9 cellular contexts compared by ENCODE assay signal in genomic region chr5:134917070-134917831, GRCh38. TPM values are rescaled to one million over a fixed set of nuclear protein-coding genes. Genes with fewer than 3 reads are reported as not detected.
DNase-seq lines count a peak whose midpoint lies in the region; ATAC-seq and TF ChIP-seq lines count a peak whose summit lies in the region.
"Had no signal": no experiment of that assay in that cellular context is flagged by ENCODE, and none has a peak within 500 bp of the region (broad histone marks: within the 10 kb centered on the region; RNA-seq: fewer than 3 reads in every experiment).

No MANE protein-coding gene starts in this region.

- H4K8ac ChIP-seq in mesenchymal stem cell (ENCODE audit: low read length), result no peak overlapping the region

- H3K4me3 ChIP-seq in Karpas-422 (ENCODE audit: low read length) (no peak overlapping the region), choroid plexus epithelial cell (ENCODE audit: low read depth, low read length) (no peak overlapping the region), osteoblast (ENCODE audit: insufficient read depth, low read length) (no peak overlapping the region), mesenchymal stem cell (ENCODE audit: insufficient read depth in 1 of 2, low read depth in 1 of 2, low read length in 2 of 2) (no peak overlapping the region)

- H3K4me2 ChIP-seq in Karpas-422 (ENCODE audit: low read depth, low read length, poor library complexity, severe bottlenecking) (no peak overlapping the region), osteoblast (ENCODE audit: insufficient read depth, low read length) (no peak overlapping the region), mesenchymal stem cell (ENCODE audit: low read length, poor library complexity, severe bottlenecking) (no peak overlapping the region)

- no peaks in the 10 kb centered on the region for H3K9me3 ChIP-seq in Karpas-422 (ENCODE audit: low read length)
- no peaks in the 10 kb centered on the region for H3K9me3 ChIP-seq in osteoblast (ENCODE audit: low read depth, low read length)
- no peaks in the 10 kb centered on the region for H3K9me3 ChIP-seq in mesenchymal stem cell (ENCODE audit: control insufficient read depth, low read length)

- no peak for ATAC-seq in GM18498 (IDR thresholded peaks at IDR 0.05; ENCODE audit: unreplicated experiment)
- ATAC-seq: right cardiac atrium had no signal

- H3K4me1 ChIP-seq in Karpas-422 (ENCODE audit: low read length) (peaks cover 4% of the 10 kb centered on the region; the same call in 1 of the 2 replicates), osteoblast (ENCODE audit: insufficient read depth, low read length) (peaks cover 4% of the 10 kb centered on the region), mesenchymal stem cell (ENCODE audit: control insufficient read depth, insufficient read depth, low read depth, low read length) (no peaks in the 10 kb centered on the region)

- H3K27me3 ChIP-seq in Karpas-422 (ENCODE audit: low read length), result no peaks in the 10 kb centered on the region
- H3K27me3 ChIP-seq in osteoblast (ENCODE audit: insufficient read depth, low read length), result no peaks in the 10 kb centered on the region
- H3K27me3 ChIP-seq in mesenchymal stem cell (ENCODE audit: control insufficient read depth in 1 of 2, insufficient read depth in 1 of 2, low read length in 2 of 2), result no peaks in the 10 kb centered on the region

- TF ChIP-seq CTCF in GM10266 (IDR thresholded peaks at IDR 0.05; ENCODE audit: control insufficient read depth, insufficient read depth, low read depth, missing control alignments) (peak; percentile 20), choroid plexus epithelial cell (conservative IDR thresholded peaks at IDR 0.05; ENCODE audit: low read depth, low read length) (peak; percentile 43), osteoblast (IDR thresholded peaks at IDR 0.05; ENCODE audit: extremely low read depth, low read depth, low read length) (peak; percentile 17)

- no peak overlapping the region for H2BK5ac ChIP-seq in mesenchymal stem cell (ENCODE audit: low read depth, low read length, poor library complexity, severe bottlenecking)

- no peak overlapping the region for H2AFZ ChIP-seq in Karpas-422 (ENCODE audit: low read length)
- no peak overlapping the region for H2AFZ ChIP-seq in osteoblast (ENCODE audit: low read length)
- no peak overlapping the region for H2AFZ ChIP-seq in mesenchymal stem cell (ENCODE audit: low read depth, low read length)

- no peaks in the 10 kb centered on the region for H4K20me1 ChIP-seq in Karpas-422 (ENCODE audit: insufficient read depth, low read depth, low read length)
- H4K20me1 ChIP-seq in osteoblast (ENCODE audit: insufficient read depth, low read length), result no peaks in the 10 kb centered on the region

- H3K4ac ChIP-seq in mesenchymal stem cell (ENCODE audit: low read depth in 1 of 2, low read length in 2 of 2), result no peak overlapping the region

- no peak overlapping the region for H2BK120ac ChIP-seq in mesenchymal stem cell (ENCODE audit: low read depth, low read length)

- 93% methylated on average over 10 of the region's 10 CpGs for WGBS in mesenchymal stem cell

- no peak overlapping the region for H3K9ac ChIP-seq in Karpas-422 (ENCODE audit: low read length)
- H3K9ac ChIP-seq in mesenchymal stem cell (ENCODE audit: low read length), result no peak overlapping the region

- no peak overlapping the region for H2BK15ac ChIP-seq in mesenchymal stem cell (ENCODE audit: low read depth, poor library complexity, severe bottlenecking)

- H3K79me2 ChIP-seq in Karpas-422 (ENCODE audit: low read length) (peaks cover 43% of the 10 kb centered on the region), osteoblast (ENCODE audit: insufficient read depth, low read length) (peaks cover 5% of the 10 kb centered on the region)

- H3K79me1 ChIP-seq in mesenchymal stem cell (replicated peaks; ENCODE audit: low read length, poor library complexity, severe bottlenecking), result peaks cover 36% of the 10 kb centered on the region

- no peaks in the 10 kb centered on the region for H3K9me2 ChIP-seq in Karpas-422 (replicated peaks; ENCODE audit: insufficient read depth, low read length)

- no peak overlapping the region for H3K27ac ChIP-seq in Karpas-422 (ENCODE audit: low read length)
- no peak overlapping the region for H3K27ac ChIP-seq in osteoblast (ENCODE audit: low read depth, low read length)
- H3K27ac ChIP-seq in mesenchymal stem cell (ENCODE audit: low read length, poor library complexity, severe bottlenecking), result no peak overlapping the region

- no peak overlapping the region for H3K23ac ChIP-seq in mesenchymal stem cell (ENCODE audit: low read length in 2 of 2)

- H2AK5ac ChIP-seq in mesenchymal stem cell (ENCODE audit: low read length, severe bottlenecking), result no peak overlapping the region

- peaks cover 25% of the 10 kb centered on the region; the same call in 1 of the 2 replicates for H3K36me3 ChIP-seq in Karpas-422 (ENCODE audit: insufficient read depth, low read length)
- H3K36me3 ChIP-seq in osteoblast (ENCODE audit: insufficient read depth, low read length), result no peaks in the 10 kb centered on the region
- H3K36me3 ChIP-seq in mesenchymal stem cell (ENCODE audit: control insufficient read depth in 1 of 2, insufficient read depth in 2 of 2, low read depth in 1 of 2, low read length in 2 of 2), result peaks cover 29 to 51% of the 10 kb centered on the region in 2 experiments

- H3K14ac ChIP-seq in mesenchymal stem cell (ENCODE audit: low read length in 2 of 2), result no peak overlapping the region

- no peak overlapping the region for H4K91ac ChIP-seq in mesenchymal stem cell (ENCODE audit: low read length)

- DNase-seq in GM10266 (ENCODE audit: extremely low spot score), result no peak
- DNase-seq in Karpas-422, result peak; percentile 58
- DNase-seq in choroid plexus epithelial cell (ENCODE audit: low read depth), result no peak
- peak; percentile 35 for DNase-seq in osteoblast (ENCODE audit: insufficient read length, low spot score, missing footprints)
- DNase-seq in NCI-H1694 treated with DMSO at 0.1 percent for 48 hours (lab: John Stamatoyannopoulos, UW), result no peak
- DNase-seq in mesenchymal stem cell, result no peak
- DNase-seq: NCI-H2171 treated with DMSO at 0.1 percent for 48 hours, right cardiac atrium had no signal

- no peak overlapping the region for H2BK12ac ChIP-seq in mesenchymal stem cell (ENCODE audit: low read length in 2 of 2)

- H3K18ac ChIP-seq in mesenchymal stem cell (ENCODE audit: low read depth in 1 of 2, low read length in 2 of 2), result no peak overlapping the region

RNA-seq across cellular contexts. Expression of gene PCBD2, which starts 12.3 kb away (rescaled TPM):
- 10.4 and 14.4 TPM in 2 replicates for total RNA-seq in Karpas-422 (2014; rRNA removed; shearing (Covaris generic); ENCODE audit: low replicate concordance)
- total RNA-seq in osteoblast, result 4.7 and 6.5 TPM in 2 replicates
- 4.8 TPM for polyA plus RNA-seq in mesenchymal stem cell (2013, experiment 1 of 2)
- polyA plus RNA-seq in mesenchymal stem cell (2013, experiment 2 of 2), result 4.6 TPM

RNA-seq across cellular contexts. Expression of gene TXNDC15, which starts 43.1 kb away (rescaled TPM):
- total RNA-seq in Karpas-422 (2014; rRNA removed; shearing (Covaris generic); ENCODE audit: low replicate concordance), result 52.2 and 90.3 TPM in 2 replicates
- total RNA-seq in osteoblast, result 87.2 and 91.1 TPM in 2 replicates
- 125 TPM for polyA plus RNA-seq in mesenchymal stem cell (2013, experiment 1 of 2)
- polyA plus RNA-seq in mesenchymal stem cell (2013, experiment 2 of 2), result 134 TPM

RNA-seq across cellular contexts. Expression of gene CATSPER3, which starts 50.5 kb away (rescaled TPM):
- total RNA-seq in Karpas-422 (2014; rRNA removed; shearing (Covaris generic); ENCODE audit: low replicate concordance), result not detected in 2 replicates
- 0.29 and 0.36 TPM in 2 replicates for total RNA-seq in osteoblast
- polyA plus RNA-seq in mesenchymal stem cell (2013, experiment 1 of 2), result 0.10 TPM
- polyA plus RNA-seq in mesenchymal stem cell (2013, experiment 2 of 2), result 0.12 TPM

Comparison
In these comparisons a context has a peak if more than half of its experiments do, and no peak if none do; other contexts are left out.
1. DNase-seq: peak in Karpas-422 (single experiment) and osteoblast (single experiment); none in GM10266 (single experiment), choroid plexus epithelial cell (single experiment), NCI-H1694 treated with DMSO at 0.1 percent for 48 hours (single experiment) and mesenchymal stem cell (single experiment).
2. Peak in every context shown above with its lines, with median percentiles within 50 percentile points of each other: CTCF ChIP-seq.